ENCODE assay signal across 20 cellular contexts in the genomic region with DNA sequence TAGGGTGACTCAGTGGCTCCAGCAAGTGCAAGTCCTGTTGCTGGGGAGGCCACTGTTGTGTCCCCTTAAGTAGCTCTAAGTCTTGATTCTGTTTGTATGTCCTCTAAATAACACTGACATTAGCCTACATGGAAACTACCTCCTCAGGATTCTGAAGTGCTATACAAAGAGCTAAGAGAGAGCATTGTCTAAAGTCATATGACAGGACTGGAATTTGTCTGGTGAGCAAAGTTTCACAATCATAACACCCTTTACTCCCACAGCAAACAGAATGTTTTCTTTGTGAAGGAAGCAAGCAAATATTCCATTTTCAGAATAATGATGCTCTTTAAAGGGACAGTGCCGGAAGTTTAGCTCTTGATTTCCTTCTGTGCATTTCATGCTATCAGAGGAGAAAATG. TPM values are rescaled to one million over a fixed set of nuclear protein-coding genes. Genes with fewer than 3 reads are reported as not detected.
"Had no signal": no experiment of that assay in that cellular context is flagged by ENCODE, and none has a peak within 500 bp of the region (broad histone marks: within the 10 kb centered on the region; RNA-seq: fewer than 3 reads in every experiment).

No MANE protein-coding gene starts in this region.

- H3K36me3 ChIP-seq: left ventricle myocardium inferior, neural progenitor cell, pancreas, stomach had no signal

- H3K9me3 Mint-ChIP-seq: activated naive CD8-positive, alpha-beta T cell treated with anti-CD3 and anti-CD28 coated beads, Interleukin-2, amount 10 ng/mL, durations not matched to agents 7 days and 5 days; neural progenitor cell; T-helper 2 cell treated with Interferon-gamma antibody and Interleukin-4, amounts not matched to agents 5 μg/mL and 100 μg/mL, for 36 hours had no signal

- H3K4me1 Mint-ChIP-seq: activated naive CD8-positive, alpha-beta T cell treated with anti-CD3 and anti-CD28 coated beads, Interleukin-2, amount 10 ng/mL, durations not matched to agents 7 days and 5 days; neural progenitor cell had no signal

- H3K4me1 ChIP-seq: foreskin keratinocyte, neural progenitor cell, pancreas, stomach had no signal

- H3K27ac ChIP-seq: epithelial cell of prostate, foreskin keratinocyte, left ventricle myocardium inferior, neural progenitor cell, pancreas, skin epidermis, stomach had no signal

- DNase-seq: activated effector memory CD4-positive, alpha-beta T cell treated with anti-CD3 and anti-CD28 coated beads, Interleukin-2, amount 50 U/mL, for 16 hours; activated naive CD8-positive, alpha-beta T cell treated with anti-CD3 and anti-CD28 coated beads, Interleukin-2, amount 10 ng/mL, durations not matched to agents 7 days and 5 days; central memory CD4-positive, alpha-beta T cell; cortex of kidney; effector CD8-positive, alpha-beta T cell; foreskin keratinocyte; head of caudate nucleus; left ventricle myocardium inferior; pancreas; SHP77 treated with DMSO at 0.1 percent for 48 hours; stomach had no signal

- ATAC-seq: activated CD4-positive, CD25-positive, alpha-beta regulatory T cell treated with anti-CD3 and anti-CD28 coated beads, Interleukin-2, amount 50 U/mL, for 24 hours; foreskin keratinocyte; pancreas had no signal

- FAIRE-seq: islet of Langerhans, pancreas had no signal

- H3K9ac ChIP-seq: neural progenitor cell had no signal

- H3K4me3 ChIP-seq: left ventricle myocardium inferior, neural progenitor cell, pancreas, skin epidermis, stomach had no signal

- H3K4me3 Mint-ChIP-seq: activated naive CD8-positive, alpha-beta T cell treated with anti-CD3 and anti-CD28 coated beads, Interleukin-2, amount 10 ng/mL, durations not matched to agents 7 days and 5 days; neural progenitor cell; T-helper 2 cell treated with Interferon-gamma antibody and Interleukin-4, amounts not matched to agents 5 μg/mL and 100 μg/mL, for 36 hours had no signal

- H3K27me3 ChIP-seq: foreskin keratinocyte, neural progenitor cell, pancreas, stomach had no signal

- H3K4me2 ChIP-seq: neural progenitor cell had no signal

- H3K27ac Mint-ChIP-seq: activated naive CD8-positive, alpha-beta T cell treated with anti-CD3 and anti-CD28 coated beads, Interleukin-2, amount 10 ng/mL, durations not matched to agents 7 days and 5 days; neural progenitor cell; T-helper 2 cell treated with Interferon-gamma antibody and Interleukin-4, amounts not matched to agents 5 μg/mL and 100 μg/mL, for 36 hours had no signal

- H3K36me3 Mint-ChIP-seq: activated naive CD8-positive, alpha-beta T cell treated with anti-CD3 and anti-CD28 coated beads, Interleukin-2, amount 10 ng/mL, durations not matched to agents 7 days and 5 days; neural progenitor cell had no signal

- H3K9me3 ChIP-seq: left ventricle myocardium inferior, pancreas had no signal

- H2AFZ ChIP-seq: neural progenitor cell had no signal

RNA-seq across cellular contexts. Expression of gene CT47A1, which starts 23.4 kb away (rescaled TPM):
- total RNA-seq: activated naive CD8-positive, alpha-beta T cell treated with anti-CD3 and anti-CD28 coated beads, Interleukin-2, amount 10 ng/mL, durations not matched to agents 7 days and 5 days; foreskin keratinocyte; left ventricle myocardium inferior; mesenteric fat pad; myocyte; pancreas; stomach had no signal
- polyA plus RNA-seq: foreskin keratinocyte, pancreas, stomach, thymus had no signal

RNA-seq across cellular contexts. Expression of gene CT47A2, which starts 28.2 kb away (rescaled TPM):
- total RNA-seq: activated naive CD8-positive, alpha-beta T cell treated with anti-CD3 and anti-CD28 coated beads, Interleukin-2, amount 10 ng/mL, durations not matched to agents 7 days and 5 days; foreskin keratinocyte; left ventricle myocardium inferior; mesenteric fat pad; myocyte; pancreas; stomach had no signal
- polyA plus RNA-seq: foreskin keratinocyte, pancreas, stomach, thymus had no signal

RNA-seq across cellular contexts. Expression of gene CT47A3, which starts 33.1 kb away (rescaled TPM):
- total RNA-seq: activated naive CD8-positive, alpha-beta T cell treated with anti-CD3 and anti-CD28 coated beads, Interleukin-2, amount 10 ng/mL, durations not matched to agents 7 days and 5 days; foreskin keratinocyte; left ventricle myocardium inferior; mesenteric fat pad; myocyte; pancreas; stomach had no signal
- polyA plus RNA-seq: foreskin keratinocyte, pancreas, stomach, thymus had no signal

RNA-seq across cellular contexts. Expression of gene CT47A4, which starts 37.9 kb away (rescaled TPM):
- total RNA-seq: activated naive CD8-positive, alpha-beta T cell treated with anti-CD3 and anti-CD28 coated beads, Interleukin-2, amount 10 ng/mL, durations not matched to agents 7 days and 5 days; foreskin keratinocyte; left ventricle myocardium inferior; mesenteric fat pad; myocyte; pancreas; stomach had no signal
- polyA plus RNA-seq: foreskin keratinocyte, pancreas, stomach, thymus had no signal
